16 cellular contexts compared by ENCODE assay signal in genomic region chr7:140870003-140870402, GRCh38. TPM values are rescaled to one million over a fixed set of nuclear protein-coding genes. Genes with fewer than 3 reads are reported as not detected.
DNase-seq lines count a peak whose midpoint lies in the region; ATAC-seq and TF ChIP-seq lines count a peak whose summit lies in the region.
"Had no signal": no experiment of that assay in that cellular context is flagged by ENCODE, and none has a peak within 500 bp of the region (broad histone marks: within the 10 kb centered on the region; RNA-seq: fewer than 3 reads in every experiment).

No MANE protein-coding gene starts in this region.

- peak overlapping the region; percentile 51 for H3K27ac Mint-ChIP-seq in stimulated activated naive CD8-positive, alpha-beta T cell treated with anti-CD3 and anti-CD28 coated beads, Interleukin-15, Interleukin-2, amounts not matched to agents 100 ng/mL and 50 ng/mL, for 24 hours
- H3K27ac Mint-ChIP-seq: B cell; CD8-positive, alpha-beta T cell; H9 had no signal

- no peaks in the 10 kb centered on the region for H3K9me2 ChIP-seq in neural cell (ENCODE audit: insufficient read depth, low read length)

- H3K4me1 ChIP-seq in OCI-LY3 (ENCODE audit: low read length), result peaks cover 47% of the 10 kb centered on the region
- no peaks in the 10 kb centered on the region for H3K4me1 ChIP-seq in uterus
- peaks cover 0 to 24% (median 14%) of the 10 kb centered on the region in 4 donors for H3K4me1 ChIP-seq in stomach

- peaks cover 5% of the 10 kb centered on the region for H3K9me3 Mint-ChIP-seq in stimulated activated naive CD8-positive, alpha-beta T cell treated with anti-CD3 and anti-CD28 coated beads, Interleukin-15, Interleukin-2, amounts not matched to agents 100 ng/mL and 50 ng/mL, for 24 hours
- H3K9me3 Mint-ChIP-seq: CD8-positive, alpha-beta T cell; H9 had no signal

- H3K9ac ChIP-seq in OCI-LY3 (ENCODE audit: low read length), result no peak overlapping the region
- H3K9ac ChIP-seq in neural cell (ENCODE audit: low read length), result no peak overlapping the region
- H3K9ac ChIP-seq: BLaER1 treated with 17β-estradiol and CSF1 and Interleukin-3, amounts not matched to agents 10 nM and 100 nM had no signal

- H4K20me1 ChIP-seq in OCI-LY3 (ENCODE audit: insufficient read depth, low read length) (peaks cover 57% of the 10 kb centered on the region), neural cell (ENCODE audit: insufficient read depth) (no peaks in the 10 kb centered on the region)

- no peak for TF ChIP-seq POLR2A in uterus (IDR thresholded peaks at IDR 0.05)
- TF ChIP-seq POLR2A in stomach (IDR thresholded peaks at IDR 0.05), result no peak

- peaks cover 30% of the 10 kb centered on the region for H3K36me3 Mint-ChIP-seq in stimulated activated naive CD8-positive, alpha-beta T cell treated with anti-CD3 and anti-CD28 coated beads, Interleukin-15, Interleukin-2, amounts not matched to agents 100 ng/mL and 50 ng/mL, for 24 hours (ENCODE audit: low read depth)

- peaks cover 55% of the 10 kb centered on the region for H3K4me1 Mint-ChIP-seq in stimulated activated naive CD8-positive, alpha-beta T cell treated with anti-CD3 and anti-CD28 coated beads, Interleukin-15, Interleukin-2, amounts not matched to agents 100 ng/mL and 50 ng/mL, for 24 hours (ENCODE audit: low read depth)

- H3K79me2 ChIP-seq in OCI-LY3 (ENCODE audit: low read length), result peaks cover 67% of the 10 kb centered on the region
- peaks cover 82% of the 10 kb centered on the region for H3K79me2 ChIP-seq in neural cell (replicated peaks; ENCODE audit: insufficient read depth, low read length)

- H3K4me3 Mint-ChIP-seq in stimulated activated naive CD8-positive, alpha-beta T cell treated with anti-CD3 and anti-CD28 coated beads, Interleukin-15, Interleukin-2, amounts not matched to agents 100 ng/mL and 50 ng/mL, for 24 hours, result no peak overlapping the region
- H3K4me3 Mint-ChIP-seq: B cell; CD8-positive, alpha-beta T cell; H9 had no signal

- H3K27ac ChIP-seq in OCI-LY3 (ENCODE audit: low read length) (no peak overlapping the region), neural cell (ENCODE audit: low read length) (peak overlapping the region; percentile 44), uterus (no peak overlapping the region), stomach (no peak overlapping the region)
- H3K27ac ChIP-seq: BLaER1 treated with 17β-estradiol and CSF1 and Interleukin-3, amounts not matched to agents 10 nM and 100 nM had no signal

- H3K27me3 Mint-ChIP-seq in stimulated activated naive CD8-positive, alpha-beta T cell treated with anti-CD3 and anti-CD28 coated beads, Interleukin-15, Interleukin-2, amounts not matched to agents 100 ng/mL and 50 ng/mL, for 24 hours, result no peaks in the 10 kb centered on the region
- H3K27me3 Mint-ChIP-seq: B cell had no signal

- TF ChIP-seq EP300 in neural cell (conservative IDR thresholded peaks at IDR 0.05; ENCODE audit: poor library complexity, severe bottlenecking) (peak; percentile 95), stomach (IDR thresholded peaks at IDR 0.05) (no peak)

- TF ChIP-seq CTCF in OCI-LY3 (IDR thresholded peaks at IDR 0.05; ENCODE audit: low read depth, low read length) (no peak), neural cell (IDR thresholded peaks at IDR 0.05; ENCODE audit: poor library complexity, severe bottlenecking) (no peak), uterus (IDR thresholded peaks at IDR 0.05) (no peak), stomach (IDR thresholded peaks at IDR 0.05) (no peak)

- no peak for DNase-seq in stimulated activated naive CD8-positive, alpha-beta T cell treated with anti-CD3 and anti-CD28 coated beads, Interleukin-15, Interleukin-2, amounts not matched to agents 100 U/mL and 50 U/mL, for 24 hours
- DNase-seq in uterus (no peak), GM19240 (ENCODE audit: insufficient read length, low spot score) (no peak), stomach (no peak), NCI-H524 treated with DMSO at 0.1 percent for 48 hours (lab: John Stamatoyannopoulos, UW) (no peak)
- DNase-seq: 8988T; Calu3; CD8-positive, alpha-beta T cell; DMS79 treated with DMSO at 0.1 percent for 48 hours; GF-D8; H9 had no signal

- TF ChIP-seq RAD21 in neural cell (conservative IDR thresholded peaks at IDR 0.05), result no peak

- intact Hi-C loops in uterus (cut with DNase I; ENCODE audit: low total_unique reads), result no loop called here
- intact Hi-C loops in stomach (cut with DNase I; ENCODE audit: low total_unique reads), result no loop called here

- H3K4me3 ChIP-seq in OCI-LY3 (ENCODE audit: low read length), result no peak overlapping the region
- H3K4me3 ChIP-seq in neural cell (ENCODE audit: low read length), result peak overlapping the region; percentile 29
- H3K4me3 ChIP-seq in uterus, result no peak overlapping the region
- H3K4me3 ChIP-seq in stomach, result no peak overlapping the region
- H3K4me3 ChIP-seq: BLaER1 treated with 17β-estradiol and CSF1 and Interleukin-3, amounts not matched to agents 10 nM and 100 nM had no signal

- H3K9me3 ChIP-seq in OCI-LY3 (ENCODE audit: insufficient read depth, low read length) (no peaks in the 10 kb centered on the region), neural cell (ENCODE audit: low read length) (no peaks in the 10 kb centered on the region), uterus (no peaks in the 10 kb centered on the region), stomach (no peaks in the 10 kb centered on the region)

- WGBS in stomach, 5 donors, result 32 to 59% (median 44%) methylated on average over 1 of the region's 1 CpG

- H3K4me2 ChIP-seq in OCI-LY3 (ENCODE audit: low read length), result peak overlapping the region; percentile 47
- H3K4me2 ChIP-seq in neural cell (ENCODE audit: low read length), result peak overlapping the region; percentile 28

- H3K27me3 ChIP-seq in OCI-LY3 (ENCODE audit: low read depth, low read length), result no peaks in the 10 kb centered on the region
- no peaks in the 10 kb centered on the region for H3K27me3 ChIP-seq in neural cell (ENCODE audit: insufficient read depth, low read depth, low read length)
- no peaks in the 10 kb centered on the region for H3K27me3 ChIP-seq in uterus
- no peaks in the 10 kb centered on the region for H3K27me3 ChIP-seq in stomach
- H3K27me3 ChIP-seq: BLaER1 treated with 17β-estradiol and CSF1 and Interleukin-3, amounts not matched to agents 10 nM and 100 nM had no signal

- no peaks in the 10 kb centered on the region for H3F3A ChIP-seq in neural cell (ENCODE audit: insufficient read depth, low read length, poor library complexity, severe bottlenecking)

- ATAC-seq in stimulated activated naive CD8-positive, alpha-beta T cell treated with anti-CD3 and anti-CD28 coated beads, Interleukin-15, Interleukin-2, amounts not matched to agents 100 U/mL and 50 U/mL, for 24 hours, result no peak
- ATAC-seq: CD8-positive, alpha-beta T cell had no signal

- H3K36me3 ChIP-seq in OCI-LY3 (replicated peaks; ENCODE audit: low read depth, low read length), result peaks cover 2% of the 10 kb centered on the region
- no peaks in the 10 kb centered on the region for H3K36me3 ChIP-seq in neural cell (ENCODE audit: insufficient read depth, low read length)
- no peaks in the 10 kb centered on the region for H3K36me3 ChIP-seq in uterus
- H3K36me3 ChIP-seq in stomach, result no peaks in the 10 kb centered on the region

- no peak overlapping the region for H2AFZ ChIP-seq in OCI-LY3 (ENCODE audit: low read depth, low read length)
- no peak overlapping the region for H2AFZ ChIP-seq in neural cell (ENCODE audit: low read depth, low read length)

TF ChIP-seq in neural cell, 6 proteins besides CTCF, POLR2A, EP300 and RAD21:
- TF ChIP-seq POLR2AphosphoS5 (IDR thresholded peaks at IDR 0.05) (peak; percentile 65), MXI1 (conservative IDR thresholded peaks at IDR 0.05; ENCODE audit: poor library complexity, severe bottlenecking) (no peak)

RNA-seq across cellular contexts. Expression of gene BRAF, which starts 54.7 kb away (rescaled TPM):
- polyA plus RNA-seq in neural cell (28.6 and 31.7 TPM in 2 replicates), stomach (1 to 10 TPM; 3.9 to 6.9 (median 4.6) TPM)
- polyA minus RNA-seq in neural cell, result 149 and 154 TPM in 2 replicates
- total RNA-seq in uterus (10 to 100 TPM; 42.6 to 76.8 (median 66.5) TPM), stomach (100 to 1,000 TPM in 1 of 5 donors, 10 to 100 TPM in 4; 24.0 to 105 (median 43.3) TPM)
